13 cellular contexts compared by ENCODE assay signal in the genomic region with DNA sequence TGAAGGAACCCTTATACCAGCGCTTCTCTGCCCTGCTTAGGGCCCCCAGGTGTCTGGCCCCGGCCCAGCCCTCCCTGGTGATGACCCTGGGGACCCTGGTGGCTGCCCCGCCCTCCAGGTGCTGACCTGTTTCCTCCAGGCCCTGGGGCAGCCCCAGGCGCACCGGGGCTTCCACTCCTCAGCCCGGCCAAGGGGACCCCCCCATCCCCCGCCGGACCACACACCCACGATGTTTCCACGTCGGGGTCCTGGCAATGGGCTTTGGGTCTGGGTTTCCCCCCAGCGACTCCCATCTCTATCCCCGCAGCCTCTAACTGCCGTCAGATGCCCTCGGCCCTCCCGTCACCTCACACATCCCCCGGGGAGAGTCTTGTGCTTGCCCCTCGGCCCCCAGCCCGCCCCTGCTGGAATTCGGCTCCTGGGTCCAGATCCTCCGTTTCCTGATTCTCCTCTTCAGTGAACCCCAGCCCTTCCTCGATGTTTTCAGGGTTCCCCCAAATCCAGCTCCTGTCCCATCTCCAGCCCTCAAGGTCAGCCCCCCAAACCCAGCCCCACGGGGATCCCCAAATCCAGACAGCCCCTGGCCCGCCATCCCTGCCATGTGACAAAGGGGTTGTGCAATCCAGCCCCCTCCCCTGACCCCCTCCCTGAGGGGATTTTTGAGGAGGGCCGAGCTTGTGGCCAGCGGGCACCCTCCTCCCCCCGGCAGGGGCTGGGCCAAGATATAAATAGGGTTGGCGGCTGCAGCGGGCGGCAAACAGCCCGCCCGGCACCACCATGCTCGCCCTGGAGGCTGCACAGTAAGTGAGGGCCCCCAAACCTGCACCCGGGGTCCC. TPM values are rescaled to one million over a fixed set of nuclear protein-coding genes. Genes with fewer than 3 reads are reported as not detected.
DNase-seq lines count a peak whose midpoint lies in the region; ATAC-seq, FAIRE-seq and TF ChIP-seq lines count a peak whose summit lies in the region.
"Had no signal": no experiment of that assay in that cellular context is flagged by ENCODE, and none has a peak within 500 bp of the region (broad histone marks: within the 10 kb centered on the region; RNA-seq: fewer than 3 reads in every experiment).

TSS of gene SPIB (plus strand) at position 753 of the 836 bp plus-strand sequence. CDS start at position 778, 25 bp downstream.

- H4K20me1 ChIP-seq in GM12878 (ENCODE audit: control insufficient read depth, insufficient read depth), result peaks cover 2% of the 10 kb centered on the region

- no peak for TF ChIP-seq CTCF in GM12878 (IDR thresholded peaks at IDR 0.05 in 2 of 3, conservative IDR thresholded peaks at IDR 0.05 in 1 of 3; ENCODE audit: control insufficient read depth in 2 of 3, extremely low read depth in 1 of 3, insufficient read depth in 1 of 3, low read depth in 3 of 3, low read length in 3 of 3)

- SMC1A ChIA-PET in GM12878 (lab: Charles Lee; ENCODE audit: uncharacterized antibody, unreplicated experiment), result interaction anchor here (0.8 kb wide), 1 partner anchor 42 kb away, joined by 4 read pairs; no protein-coding TSS in a partner anchor

- H4K8ac ChIP-seq in neuronal stem cell (ENCODE audit: low read depth, low read length), result no peak within 1 kb of the TSS

- H3K27me3 Mint-ChIP-seq in effector memory CD8-positive, alpha-beta T cell, result peaks cover 44 to 52% of the 10 kb centered on the region in 2 donors

- H3K4me1 Mint-ChIP-seq in effector memory CD8-positive, alpha-beta T cell (ENCODE audit: low read depth in 2 of 2), result peaks cover 6 to 13% of the 10 kb centered on the region in 2 donors

- peak within 1 kb of the TSS; percentile 78 for H3K18ac ChIP-seq in neuronal stem cell (ENCODE audit: low read length)

- peak within 1 kb of the TSS in 1 of 2 donors; percentile 3 for H3K27ac Mint-ChIP-seq in effector memory CD8-positive, alpha-beta T cell

- H4K91ac ChIP-seq in neuronal stem cell (ENCODE audit: low read depth, low read length, poor library complexity), result no peak within 1 kb of the TSS

- peak within 1 kb of the TSS; percentile 61 for H3K4me3 ChIP-seq in HUES48 (ENCODE audit: low read depth, low read length)
- peak within 1 kb of the TSS; percentile 78 for H3K4me3 ChIP-seq in GM12878
- H3K4me3 ChIP-seq in neuronal stem cell (ENCODE audit: low read length in 2 of 2), result no peak within 1 kb of the TSS

- H3K4ac ChIP-seq in neuronal stem cell (ENCODE audit: low read length), result no peak within 1 kb of the TSS

- no peak within 1 kb of the TSS for H2BK5ac ChIP-seq in neuronal stem cell (ENCODE audit: low read length)

- CTCF ChIA-PET in GM12878 (lab: Yijun Ruan, JAX), result interaction anchor here (0.6 to 4.2 kb wide), 5 partner anchors 10 to 138 kb away, joined by 3 to 28 read pairs (median 3); no protein-coding TSS in a partner anchor

- H2AK5ac ChIP-seq in neuronal stem cell (ENCODE audit: low read depth, low read length), result peak within 1 kb of the TSS; percentile 88

- TF ChIP-seq POLR2A in GM12892 (IDR thresholded peaks at IDR 0.05; ENCODE audit: low read depth, low read length), result peak; percentile 89
- TF ChIP-seq POLR2A in GM12878 (IDR thresholded peaks at IDR 0.05; ENCODE audit: low read depth, low read length), result peak; percentile 93

- peaks cover 16% of the 10 kb centered on the region for H3K36me3 ChIP-seq in HUES48 (ENCODE audit: control insufficient read depth, insufficient read depth, low read length)
- H3K36me3 ChIP-seq in GM12878 (ENCODE audit: control insufficient read depth in 2 of 2, insufficient read depth in 2 of 2, low read length in 1 of 2), result peaks cover 3 to 6% of the 10 kb centered on the region in 2 experiments; a peak in 3 of 4 replicates
- peaks cover 5 to 16% of the 10 kb centered on the region in 2 donors for H3K36me3 ChIP-seq in neuronal stem cell (replicated peaks in 1 of 2; ENCODE audit: control insufficient read depth in 2 of 2, insufficient read depth in 2 of 2, low read length in 2 of 2)

- POLR2A ChIA-PET in GM12878 (lab: Charles Lee), result interaction anchor here (0.6 to 4.8 kb wide), 17 partner anchors 11 to 528 kb away, joined by 3 to 26 read pairs (median 3); partner anchors contain the start of genes NR1H2 and POLD1

- no TSS peak for BruUV-seq in GM12878 (replicated peaks; lab: Mats Ljungman, UMichigan)

- H2BK12ac ChIP-seq in neuronal stem cell (ENCODE audit: low read length), result peak within 1 kb of the TSS; percentile 5

- FAIRE-seq in GM12892 (lab: Jason Lieb, UNC) (peak; percentile 70), GM12878 (lab: Jason Lieb, UNC) (no peak)
- FAIRE-seq: HTR-8/SVneo had no signal

- H3K27me3 ChIP-seq in HUES48 (ENCODE audit: control insufficient read depth, insufficient read depth, low read length) (no peaks in the 10 kb centered on the region), GM12878 (replicated peaks in 1 of 2; ENCODE audit: control insufficient read depth in 2 of 2, insufficient read depth in 2 of 2, low read length in 1 of 2) (no peaks in the 10 kb centered on the region), neuronal stem cell (ENCODE audit: control insufficient read depth in 3 of 3, insufficient read depth in 3 of 3, low read depth in 1 of 3, low read length in 3 of 3) (peaks cover 0 to 20% (median 5%) of the 10 kb centered on the region in 3 experiments)

- no peak within 1 kb of the TSS for H3K9ac ChIP-seq in HUES48 (ENCODE audit: low read depth, low read length)
- H3K9ac ChIP-seq in GM12878 (ENCODE audit: control insufficient read depth, insufficient read depth, low read length), result peak within 1 kb of the TSS; percentile 60
- no peak within 1 kb of the TSS for H3K9ac ChIP-seq in neuronal stem cell (ENCODE audit: low read depth, low read length, poor library complexity)

- H3K23ac ChIP-seq in neuronal stem cell (ENCODE audit: low read depth, low read length, poor library complexity), result no peak within 1 kb of the TSS

- H2BK15ac ChIP-seq in neuronal stem cell (ENCODE audit: low read length), result peak within 1 kb of the TSS; percentile 37

- no peaks in the 10 kb centered on the region for H3K79me1 ChIP-seq in neuronal stem cell (ENCODE audit: low read depth, low read length)

- intact Hi-C loops in GM12878 (cut with micrococcal nuclease; ENCODE audit: unreplicated experiment), result loop anchor here (2.0 kb wide), 3 partner anchors 14 to 50 kb away; partner anchors contain the start of gene MYBPC2

- H2AFZ ChIP-seq in GM12878 (ENCODE audit: control insufficient read depth, low read depth, low read length) (peak within 1 kb of the TSS; percentile 31), neuronal stem cell (ENCODE audit: low read length) (peak within 1 kb of the TSS; percentile 56)

- H3K9me3 ChIP-seq in HUES48 (ENCODE audit: control insufficient read depth, insufficient read depth, low read length), result no peaks in the 10 kb centered on the region
- no peaks in the 10 kb centered on the region for H3K9me3 ChIP-seq in GM12878 (replicated peaks; ENCODE audit: control insufficient read depth, insufficient read depth, low read length)
- H3K9me3 ChIP-seq in neuronal stem cell (replicated peaks in 1 of 2; ENCODE audit: control insufficient read depth in 2 of 2, insufficient read depth in 1 of 2, low read depth in 1 of 2, low read length in 2 of 2), result no peaks in the 10 kb centered on the region

- ATAC-seq in GM12878 (peak; percentile 36), HG02885 (IDR thresholded peaks at IDR 0.05; ENCODE audit: poor library complexity, unreplicated experiment) (no peak)
- no peak for ATAC-seq in effector memory CD8-positive, alpha-beta T cell (replicated peaks)

- peaks cover 33% of the 10 kb centered on the region for H3K79me2 ChIP-seq in GM12878 (ENCODE audit: control insufficient read depth, insufficient read depth, low read length)

- H3K4me2 ChIP-seq in GM12878 (ENCODE audit: control insufficient read depth, insufficient read depth) (peak within 1 kb of the TSS; percentile 61), neuronal stem cell (ENCODE audit: insufficient read depth, low read length, poor library complexity, severe bottlenecking) (peak within 1 kb of the TSS; percentile 54)

- H3K36me3 Mint-ChIP-seq in effector memory CD8-positive, alpha-beta T cell (ENCODE audit: insufficient read depth), result peaks cover 3% of the 10 kb centered on the region

- WGBS in GM12878 (ENCODE audit: insufficient coverage, insufficient replicate concordance, low lambda C conversion rate, missing lambda C conversion rate), result 1% methylated on average over 29 of the region's 34 CpGs
- no CpG with 5 or more reads among the region's 34 CpGs for WGBS in neuronal stem cell (ENCODE audit: extremely low coverage in 2 of 2, insufficient read length in 2 of 2, insufficient replicate concordance in 1 of 2), 2 donors

- peak in 1 of 2 experiments; percentile 7; a peak in 1 of 4 replicates for TF ChIP-seq EP300 in GM12878 (IDR thresholded peaks at IDR 0.05; ENCODE audit: borderline replicate concordance in 1 of 2, control insufficient read depth in 1 of 2, low read depth in 2 of 2, low read length in 2 of 2)

- H3K4me3 Mint-ChIP-seq in effector memory CD8-positive, alpha-beta T cell, result peak within 1 kb of the TSS in 1 of 2 donors; percentile 6

- RAD21 ChIA-PET in GM12878 (lab: Charles Lee; ENCODE audit: unreplicated experiment), result interaction anchor here (0.8 to 2.7 kb wide), 7 partner anchors 12 to 77 kb away, joined by 3 to 14 read pairs (median 4); partner anchors contain the start of genes NAPSA and POLD1

- H3K14ac ChIP-seq in neuronal stem cell (ENCODE audit: low read length), result peak within 1 kb of the TSS; percentile 48

- TF ChIP-seq RAD21 in GM12878 (IDR thresholded peaks at IDR 0.05; ENCODE audit: insufficient read depth, low read depth, low read length), result no peak

- H2BK120ac ChIP-seq in neuronal stem cell (ENCODE audit: low read depth, low read length), result peak within 1 kb of the TSS; percentile 81

- DNase-seq in GM12892 (ENCODE audit: insufficient read length) (no peak), GM12878 (ENCODE audit: low read depth, low spot score) (no peak), neuronal stem cell (ENCODE audit: low spot score) (no peak), islet precursor cell (no peak), NCI-H1105 treated with DMSO at 0.1 percent for 48 hours (lab: John Stamatoyannopoulos, UW) (no peak)
- no peak for DNase-seq in effector memory CD8-positive, alpha-beta T cell
- DNase-seq: activated CD4-positive, alpha-beta T cell treated with anti-CD3 and anti-CD28 coated beads, Interleukin-2, amount 50 U/mL, for 48 hours; DMS153; NCI-H2171 had no signal

- H3K27ac ChIP-seq in HUES48 (ENCODE audit: low read depth, low read length), result peak within 1 kb of the TSS; percentile 50
- H3K27ac ChIP-seq in GM12878 (ENCODE audit: control insufficient read depth, insufficient read depth), result peak within 1 kb of the TSS; percentile 79
- no peak within 1 kb of the TSS for H3K27ac ChIP-seq in neuronal stem cell (replicated peaks; ENCODE audit: low read length)

- H3K4me1 ChIP-seq in HUES48 (ENCODE audit: control insufficient read depth, insufficient read depth, low read length) (peaks cover 9% of the 10 kb centered on the region; the same call in 1 of the 2 replicates), GM12878 (ENCODE audit: control insufficient read depth, insufficient read depth, low read length) (peaks cover 44% of the 10 kb centered on the region), neuronal stem cell (ENCODE audit: control insufficient read depth in 2 of 2, insufficient read depth in 1 of 2, low read depth in 1 of 2, low read length in 2 of 2) (peaks cover 5 to 6% of the 10 kb centered on the region in 2 donors)

- in situ Hi-C loops in GM12878 (cut with MboI), result no loop called here

- no peaks in the 10 kb centered on the region for H3K9me3 Mint-ChIP-seq in effector memory CD8-positive, alpha-beta T cell

RNA-seq across cellular contexts. Expression of gene SPIB, which starts in this region (rescaled TPM):
- 38.2 TPM for polyA plus RNA-seq in GM12892 (2012; ENCODE audit: missing spikeins)
- total RNA-seq in GM12878 (2013; cell fraction: nucleolus; rRNA removed), result 116 and 119 TPM in 2 replicates
- 106 and 123 TPM in 2 replicates for total RNA-seq in GM12878 (2014; rRNA removed)
- 28.3 and 30.4 TPM in 2 replicates for total RNA-seq in GM12878 (2014; rRNA removed; fragmentation: Illumina TruSeq; extraction: Trizol)
- total RNA-seq in GM12878 (2021), result 85.0 and 90.7 TPM in 2 replicates
- polyA plus RNA-seq in GM12878 (2011; ENCODE audit: low read depth), result 21.0 TPM
- 22.6 and 58.4 TPM in 2 replicates for polyA plus RNA-seq in GM12878 (2011; rRNA removed)
- polyA plus RNA-seq in GM12878 (2011; cell fraction: cytosol; rRNA removed), result 61.5 and 78.6 TPM in 2 replicates
- 96.6 and 113 TPM in 2 replicates for polyA plus RNA-seq in GM12878 (2011; cell fraction: nucleus; rRNA removed)
- 79.6 and 82.0 TPM in 2 replicates for polyA plus RNA-seq in GM12878 (2012)
- polyA plus RNA-seq in GM12878 (2014; fragmentation: Illumina TruSeq; extraction: Trizol), result 22.0 and 34.8 TPM in 2 replicates
- polyA plus RNA-seq in GM12878 (2014; fragmentation: Nextera tagmentation; extraction: Ambion mirVana), result 10 to 100 TPM in 1 of 2 experiments, 1 to 10 TPM in 1; 3.5 to 14.0 TPM
- polyA plus RNA-seq in GM12878 (2014; rRNA removed), result 89.3 and 90.4 TPM in 2 replicates
- 10 to 100 TPM; 53.6 to 60.2 TPM for polyA plus RNA-seq in GM12878 (2016; fragmentation: Nextera tagmentation; extraction: Ambion mirVana)
- polyA minus RNA-seq in GM12878 (2011; rRNA and poly(A)+ RNA removed), result 18.7 and 54.2 TPM in 2 replicates
- polyA minus RNA-seq in GM12878 (2011; cell fraction: cytosol; rRNA and poly(A)+ RNA removed), result 27.6 and 31.1 TPM in 2 replicates
- 22.6 and 47.1 TPM in 2 replicates for polyA minus RNA-seq in GM12878 (2011; cell fraction: nucleus; rRNA and poly(A)+ RNA removed)
- 0.08 TPM for polyA plus RNA-seq in neuronal stem cell (2013, experiment 1 of 2)
- polyA plus RNA-seq in neuronal stem cell (2013, experiment 2 of 2), result 0.17 TPM
- total RNA-seq: SK-MEL-5 had no signal

Comparison
In these comparisons a context has a peak if more than half of its experiments do, and no peak if none do; other contexts are left out.
1. H3K4me3 ChIP-seq: peak in HUES48 (single experiment) and GM12878 (single experiment); none in neuronal stem cell (0 of 2).